Comparison of ENCODE assay signal across 19 cellular contexts in genomic region chr18:32201936-32202335, GRCh38. TPM values are rescaled to one million over a fixed set of nuclear protein-coding genes. Genes with fewer than 3 reads are reported as not detected.
DNase-seq lines count a peak whose midpoint lies in the region; ATAC-seq and TF ChIP-seq lines count a peak whose summit lies in the region.
"Had no signal": no experiment of that assay in that cellular context is flagged by ENCODE, and none has a peak within 500 bp of the region (broad histone marks: within the 10 kb centered on the region; RNA-seq: fewer than 3 reads in every experiment).

No MANE protein-coding gene starts in this region.

- H3K9me3 ChIP-seq in mucosa of rectum (ENCODE audit: control insufficient read depth in 2 of 2, low read length in 2 of 2): no peaks in the 10 kb centered on the region
- H3K9me3 ChIP-seq: Caco-2 had no signal

- no peaks in the 10 kb centered on the region for H3K36me3 ChIP-seq in mucosa of rectum (ENCODE audit: control insufficient read depth in 2 of 2, insufficient read depth in 2 of 2, low read length in 2 of 2)

- TF ChIP-seq CTCF in CD14-positive monocyte (IDR thresholded peaks at IDR 0.05): no peak

- peak; percentile 60 for DNase-seq in DMS 273 (lab: John Stamatoyannopoulos, UW; ENCODE audit: unreplicated experiment)
- DNase-seq in DMS 273 treated with DMSO at 0.1 percent for 48 hours (lab: John Stamatoyannopoulos, UW): no peak
- peak; percentile 42 for DNase-seq in NCI-H69 (lab: John Stamatoyannopoulos, UW)
- peak; percentile 93 for DNase-seq in left colon
- DNase-seq in CD14-positive monocyte (ENCODE audit: low spot score): no peak
- DNase-seq in stimulated activated naive CD4-positive, alpha-beta T cell treated with Interleukin-2 at 50 U/mL for 16 hours (lab: John Stamatoyannopoulos, UW): no peak
- DNase-seq: Caco-2; CD8-positive, alpha-beta memory T cell; DMS79; H7; IMR-90 had no signal

- no peaks in the 10 kb centered on the region for H3K4me1 Mint-ChIP-seq in CD14-positive monocyte
- H3K4me1 Mint-ChIP-seq: CD8-positive, alpha-beta memory T cell; GM23338 had no signal

- no peaks in the 10 kb centered on the region for H3K36me3 Mint-ChIP-seq in CD14-positive monocyte
- H3K36me3 Mint-ChIP-seq: CD8-positive, alpha-beta memory T cell had no signal

- intact Hi-C loops in left colon (cut with DNase I, micrococcal nuclease) (no loop called here), CD14-positive monocyte (cut with micrococcal nuclease) (no loop called here)

- H3K4me1 ChIP-seq in mucosa of rectum (ENCODE audit: control insufficient read depth in 2 of 2, insufficient read depth in 2 of 2, low read length in 2 of 2): peaks cover 14 to 18% of the 10 kb centered on the region in 2 donors
- H3K4me1 ChIP-seq: Caco-2 had no signal

- ATAC-seq in left colon (peak; percentile 97), GM21390 (IDR thresholded peaks at IDR 0.05; ENCODE audit: unreplicated experiment) (no peak)
- ATAC-seq: GM12878, GM23338 had no signal

- no peaks in the 10 kb centered on the region for H3K27me3 ChIP-seq in mucosa of rectum (ENCODE audit: control insufficient read depth in 2 of 2, insufficient read depth in 2 of 2, low read length in 2 of 2)

- H3K27ac ChIP-seq in mucosa of rectum (ENCODE audit: low read depth in 2 of 2, low read length in 2 of 2): peak overlapping the region; percentile 76 to 77
- H3K27ac ChIP-seq: 22Rv1, HL-60 had no signal

- H3K4me3 Mint-ChIP-seq in CD14-positive monocyte: no peak overlapping the region
- H3K4me3 Mint-ChIP-seq: CD8-positive, alpha-beta memory T cell; GM23338 had no signal

- peaks cover 0 to 4% (median 2%) of the 10 kb centered on the region in 7 donors for H3K9me3 Mint-ChIP-seq in CD14-positive monocyte
- H3K9me3 Mint-ChIP-seq: CD8-positive, alpha-beta memory T cell; GM23338 had no signal

- H3K4me3 ChIP-seq in mucosa of rectum (ENCODE audit: low read length in 2 of 2): no peak overlapping the region
- H3K4me3 ChIP-seq: GM12878, GM23338 had no signal

- H3K27me3 Mint-ChIP-seq in CD14-positive monocyte (ENCODE audit: low read depth in 3 of 3): peaks cover 0 to 2% (median 1%) of the 10 kb centered on the region in 3 donors

- H3K27ac Mint-ChIP-seq in CD14-positive monocyte: no peak overlapping the region
- H3K27ac Mint-ChIP-seq: CD8-positive, alpha-beta memory T cell; GM23338 had no signal

- no peak overlapping the region for H3K9ac ChIP-seq in mucosa of rectum (ENCODE audit: low read depth in 1 of 2, low read length in 2 of 2)

RNA-seq across cellular contexts. Expression of gene MEP1B, which starts 12.1 kb away (rescaled TPM):
- total RNA-seq in left colon: 10 to 100 TPM; 11.3 to 11.8 TPM
- not detected for polyA plus RNA-seq in CD14-positive monocyte
- total RNA-seq: Caco-2; CD8-positive, alpha-beta memory T cell; G401; GM12878; GM23338; H7; IMR-90 had no signal
- polyA plus RNA-seq: BJ, GM23338, IMR-90 had no signal

Comparison
In these comparisons a context has a peak if more than half of its experiments do, and no peak if none do; other contexts are left out.
1. DNase-seq: peak in DMS 273 (single experiment), NCI-H69 (single experiment) and left colon (2 of 2); none in DMS 273 treated with DMSO at 0.1 percent for 48 hours (single experiment), CD14-positive monocyte (single experiment) and stimulated activated naive CD4-positive, alpha-beta T cell treated with Interleukin-2 at 50 U/mL for 16 hours (single experiment).